In genomic region chr2:137775529-137775928, GRCh38 we compare ENCODE assay signal across 27 cellular contexts.
"Had no signal": no experiment of that assay in that cellular context is flagged by ENCODE, and none has a peak within 500 bp of the region (broad histone marks: within the 10 kb centered on the region; RNA-seq: fewer than 3 reads in every experiment).

No MANE protein-coding gene starts in this region.

- H3K36me3 ChIP-seq: cardiac muscle cell, gastrocnemius medialis, right atrium auricular region, spleen had no signal

- DNase-seq: activated CD4-positive, alpha-beta T cell treated with anti-CD3 and anti-CD28 coated beads for 36 hours; activated CD4-positive, alpha-beta T cell treated with anti-CD3 and anti-CD28 coated beads, Interleukin-2, amount 50 U/mL, for 4 hours; activated CD4-positive, CD25-positive, alpha-beta regulatory T cell; activated naive CD4-positive, alpha-beta T cell; activated T-cell treated with anti-CD3 and anti-CD28 coated beads for 4 hours; activated T-cell treated with anti-CD3 and anti-CD28 coated beads, Interleukin-2, amount 50 U/mL, for 72 hours; anterior cingulate cortex; body of pancreas; effector memory CD8-positive, alpha-beta T cell; erythroblast; gastrocnemius medialis; glutamatergic neuron; islet precursor cell; mammary epithelial cell; naive thymus-derived CD4-positive, alpha-beta T cell; nucleus accumbens; psoas muscle; spleen; stimulated activated naive CD4-positive, alpha-beta T cell treated with Interleukin-2 at 50 U/mL for 16 hours; T-helper 17 cell; T1000; testis had no signal

- H3K27ac Mint-ChIP-seq: activated CD4-positive, alpha-beta T cell treated with anti-CD3 and anti-CD28 coated beads for 36 hours; activated naive CD8-positive, alpha-beta T cell; activated T-cell treated with anti-CD3 and anti-CD28 coated beads, Interleukin-2, amount 50 U/mL, for 72 hours; effector memory CD8-positive, alpha-beta T cell; naive thymus-derived CD4-positive, alpha-beta T cell; T-helper 17 cell had no signal

- H3K27me3 ChIP-seq: body of pancreas, cardiac muscle cell, gastrocnemius medialis, right atrium auricular region, spleen, testis had no signal

- H3K4me1 Mint-ChIP-seq: activated CD4-positive, alpha-beta T cell treated with anti-CD3 and anti-CD28 coated beads for 36 hours; naive thymus-derived CD4-positive, alpha-beta T cell; T-helper 17 cell had no signal

- H3K27ac ChIP-seq: body of pancreas, cardiac muscle cell, coronary artery, gastrocnemius medialis, parathyroid adenoma, psoas muscle, right atrium auricular region, spleen, testis had no signal

- H3K4me3 ChIP-seq: body of pancreas, cardiac muscle cell, coronary artery, gastrocnemius medialis, psoas muscle, right atrium auricular region, spleen, testis had no signal

- H3K9me3 ChIP-seq: body of pancreas, gastrocnemius medialis, psoas muscle, right atrium auricular region, testis had no signal

- H3K36me3 Mint-ChIP-seq: activated naive CD8-positive, alpha-beta T cell; naive thymus-derived CD4-positive, alpha-beta T cell had no signal

- H3K27me3 Mint-ChIP-seq: activated CD4-positive, alpha-beta T cell treated with anti-CD3 and anti-CD28 coated beads for 36 hours; activated naive CD8-positive, alpha-beta T cell; effector memory CD8-positive, alpha-beta T cell; T-helper 17 cell had no signal

- H3K4me1 ChIP-seq: body of pancreas, gastrocnemius medialis, parathyroid adenoma, psoas muscle, right atrium auricular region, spleen, testis had no signal

- ATAC-seq: activated CD4-positive, alpha-beta T cell treated with anti-CD3 and anti-CD28 coated beads for 36 hours; activated T-cell treated with anti-CD3 and anti-CD28 coated beads, Interleukin-2, amount 50 U/mL, for 72 hours; body of pancreas; effector memory CD8-positive, alpha-beta T cell; gastrocnemius medialis; naive thymus-derived CD4-positive, alpha-beta T cell; psoas muscle; T-helper 17 cell had no signal

- H3K4me3 Mint-ChIP-seq: activated CD4-positive, alpha-beta T cell treated with anti-CD3 and anti-CD28 coated beads for 36 hours; activated naive CD8-positive, alpha-beta T cell; activated T-cell treated with anti-CD3 and anti-CD28 coated beads, Interleukin-2, amount 50 U/mL, for 72 hours; effector memory CD8-positive, alpha-beta T cell; naive thymus-derived CD4-positive, alpha-beta T cell; T-helper 17 cell had no signal
